In genomic region chr2:181380581-181380980, GRCh38 we compare ENCODE assay signal across 23 cellular contexts.
DNase-seq lines count a peak whose midpoint lies in the region; ATAC-seq, FAIRE-seq and TF ChIP-seq lines count a peak whose summit lies in the region.
"Had no signal": no experiment of that assay in that cellular context is flagged by ENCODE, and none has a peak within 500 bp of the region (broad histone marks: within the 10 kb centered on the region; RNA-seq: fewer than 3 reads in every experiment).

No MANE protein-coding gene starts in this region.

- H3K9me3 ChIP-seq in adipocyte (ENCODE audit: control insufficient read depth, low read length) (no peaks in the 10 kb centered on the region), neural progenitor cell (ENCODE audit: low read depth) (no peaks in the 10 kb centered on the region)
- H3K9me3 ChIP-seq: Peyer's patch, SK-N-SH had no signal

- no peaks in the 10 kb centered on the region for H3K27me3 Mint-ChIP-seq in neural progenitor cell (ENCODE audit: insufficient read depth, low read depth)
- H3K27me3 Mint-ChIP-seq: CD4-positive, alpha-beta T cell had no signal

- H3K36me3 ChIP-seq in adipocyte (ENCODE audit: control insufficient read depth, insufficient read depth, low read length, severe bottlenecking): no peaks in the 10 kb centered on the region
- no peaks in the 10 kb centered on the region for H3K36me3 ChIP-seq in neural progenitor cell
- H3K36me3 ChIP-seq: Peyer's patch had no signal

- H3K36me3 Mint-ChIP-seq in neural progenitor cell: peaks cover 2% of the 10 kb centered on the region

- H3K9me3 Mint-ChIP-seq in neural progenitor cell: peaks cover 5% of the 10 kb centered on the region
- H3K9me3 Mint-ChIP-seq: CD4-positive, alpha-beta T cell; H9 had no signal

- H3K4me3 ChIP-seq in adipocyte (ENCODE audit: low read length) (peak overlapping the region; percentile 7), neural progenitor cell (no peak overlapping the region)
- H3K4me3 ChIP-seq: GM12878, Peyer's patch had no signal

- H3K4me1 ChIP-seq in adipocyte (ENCODE audit: control insufficient read depth, insufficient read depth, low read length) (peaks cover 10% of the 10 kb centered on the region), neural progenitor cell (no peaks in the 10 kb centered on the region)
- H3K4me1 ChIP-seq: Peyer's patch had no signal

- H3K4me3 Mint-ChIP-seq in neural progenitor cell: no peak overlapping the region
- H3K4me3 Mint-ChIP-seq: CD4-positive, alpha-beta T cell; H9; T-helper 2 cell treated with Interferon-gamma antibody and Interleukin-4, amounts not matched to agents 5 μg/mL and 100 μg/mL, for 36 hours had no signal

- no peak overlapping the region for H3K9ac ChIP-seq in adipocyte (ENCODE audit: low read length)
- no peak overlapping the region for H3K9ac ChIP-seq in neural progenitor cell
- H3K9ac ChIP-seq: KMS-11, SK-N-SH had no signal

- H3K4me1 Mint-ChIP-seq in neural progenitor cell: no peaks in the 10 kb centered on the region
- H3K4me1 Mint-ChIP-seq: H9 had no signal

- FAIRE-seq in GM18507 (lab: Jason Lieb, UNC): peak; percentile 12

- no peak overlapping the region for H3K27ac ChIP-seq in neural progenitor cell
- H3K27ac ChIP-seq: HL-60, KMS-11, Peyer's patch had no signal

- no peak for TF ChIP-seq CTCF in neural progenitor cell (IDR thresholded peaks at IDR 0.05)

- peak overlapping the region; percentile 17 for H2AFZ ChIP-seq in neural progenitor cell (replicated peaks)

- no peaks in the 10 kb centered on the region for H3F3A ChIP-seq in neural progenitor cell (ENCODE audit: low read depth)

- DNase-seq in GM18507 (ENCODE audit: extremely low spot score, insufficient read length, low read depth) (no peak), NCI-H69 (lab: John Stamatoyannopoulos, UW) (peak; percentile 8), adipocyte (ENCODE audit: low read depth) (no peak), neural progenitor cell (ENCODE audit: low spot score) (no peak), NCI-H2107 (lab: John Stamatoyannopoulos, UW) (no peak), SK-N-DZ (ENCODE audit: low spot score) (no peak)
- DNase-seq: ACHN; CD4-positive, alpha-beta T cell; DMS53; EL; H9; NCI-H1092; NCI-H2081 treated with DMSO at 0.1 percent for 48 hours; NCI-H524; Peyer's patch; Right ventricle myocardium superior; SK-N-SH had no signal

- no peak for ATAC-seq in GM19395 (IDR thresholded peaks at IDR 0.05; ENCODE audit: unreplicated experiment)
- no peak for ATAC-seq in GM19328 (IDR thresholded peaks at IDR 0.05; ENCODE audit: unreplicated experiment)
- ATAC-seq: GM12878 had no signal

- H3K4me2 ChIP-seq in neural progenitor cell: no peak overlapping the region
- H3K4me2 ChIP-seq: KMS-11, SK-N-SH had no signal

- no peaks in the 10 kb centered on the region for H3K79me2 ChIP-seq in neural progenitor cell (ENCODE audit: low read depth)

- H3K27me3 ChIP-seq in adipocyte (replicated peaks; ENCODE audit: control insufficient read depth, insufficient read depth, low read length): no peaks in the 10 kb centered on the region
- H3K27me3 ChIP-seq in neural progenitor cell: no peaks in the 10 kb centered on the region
- H3K27me3 ChIP-seq: Peyer's patch had no signal

- no peaks in the 10 kb centered on the region for H4K20me1 ChIP-seq in neural progenitor cell (ENCODE audit: low read depth)

- H3K27ac Mint-ChIP-seq in neural progenitor cell: no peak overlapping the region
- H3K27ac Mint-ChIP-seq: CD4-positive, alpha-beta T cell; H9; T-helper 2 cell treated with Interferon-gamma antibody and Interleukin-4, amounts not matched to agents 5 μg/mL and 100 μg/mL, for 36 hours had no signal
